ENCODE assay signal across 1 cellular context in the genomic region with DNA sequence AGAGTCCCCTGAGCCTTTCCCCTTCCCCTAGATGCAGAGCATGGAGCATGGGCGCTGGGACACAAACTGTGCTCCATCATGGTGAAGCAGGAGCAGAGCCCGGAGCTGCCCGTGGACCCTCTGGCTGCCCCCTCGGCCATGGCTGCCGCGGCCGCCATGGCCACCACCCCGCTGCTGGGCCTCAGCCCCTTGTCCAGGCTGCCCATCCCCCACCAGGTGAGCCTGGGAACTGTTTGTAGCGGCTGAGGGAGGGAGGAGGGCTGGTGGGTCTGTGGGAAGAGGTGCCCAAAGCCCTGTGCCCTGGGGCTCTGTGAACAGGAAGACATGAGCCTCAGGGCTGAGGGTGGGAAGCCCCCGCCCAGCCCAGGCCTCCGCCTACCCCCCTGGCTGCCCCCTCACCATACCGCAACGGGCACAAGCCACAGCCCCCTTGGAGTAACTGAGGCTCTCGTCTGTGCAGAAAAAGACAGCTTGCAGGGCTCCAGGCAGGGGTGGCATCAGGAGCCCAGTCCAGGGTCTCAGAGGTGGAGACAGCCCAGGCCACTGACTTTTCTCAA.
TF ChIP-seq lines count a peak whose summit lies in the region.

No MANE protein-coding gene starts in this region.

TF ChIP-seq in IMR-90, 13 proteins besides CTCF, POLR2A, EP300 and RAD21:
- TF ChIP-seq NFE2L2 (IDR thresholded peaks at IDR 0.05; ENCODE audit: low read depth, low read length) (no peak), RFX5 (IDR thresholded peaks at IDR 0.05; ENCODE audit: low read depth, low read length) (no peak), CEBPB (IDR thresholded peaks at IDR 0.05; ENCODE audit: low read depth, low read length) (no peak), BHLHE40 (IDR thresholded peaks at IDR 0.05; ENCODE audit: low read depth, low read length) (no peak), SMC3 (IDR thresholded peaks at IDR 0.05; ENCODE audit: low read depth, low read length) (no peak), MAZ (IDR thresholded peaks at IDR 0.05; ENCODE audit: borderline replicate concordance, low read depth, low read length) (no peak), MXI1 (IDR thresholded peaks at IDR 0.05; ENCODE audit: borderline replicate concordance, low read depth, low read length) (no peak), CHD1 (IDR thresholded peaks at IDR 0.05; ENCODE audit: low read depth, low read length) (no peak), MAFK (IDR thresholded peaks at IDR 0.05; ENCODE audit: low read depth, low read length) (no peak), RCOR1 (IDR thresholded peaks at IDR 0.05; ENCODE audit: insufficient replicate concordance, low read length) (no peak), FOS (IDR thresholded peaks at IDR 0.05; ENCODE audit: low read depth, low read length) (no peak)
- TF ChIP-seq, protein P1, sequence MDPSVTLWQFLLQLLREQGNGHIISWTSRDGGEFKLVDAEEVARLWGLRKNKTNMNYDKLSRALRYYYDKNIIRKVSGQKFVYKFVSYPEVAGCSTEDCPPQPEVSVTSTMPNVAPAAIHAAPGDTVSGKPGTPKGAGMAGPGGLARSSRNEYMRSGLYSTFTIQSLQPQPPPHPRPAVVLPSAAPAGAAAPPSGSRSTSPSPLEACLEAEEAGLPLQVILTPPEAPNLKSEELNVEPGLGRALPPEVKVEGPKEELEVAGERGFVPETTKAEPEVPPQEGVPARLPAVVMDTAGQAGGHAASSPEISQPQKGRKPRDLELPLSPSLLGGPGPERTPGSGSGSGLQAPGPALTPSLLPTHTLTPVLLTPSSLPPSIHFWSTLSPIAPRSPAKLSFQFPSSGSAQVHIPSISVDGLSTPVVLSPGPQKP (IDR thresholded peaks at IDR 0.05; ENCODE audit: borderline replicate concordance, low read depth, low read length), result no peak
- TF ChIP-seq, protein P2, sequence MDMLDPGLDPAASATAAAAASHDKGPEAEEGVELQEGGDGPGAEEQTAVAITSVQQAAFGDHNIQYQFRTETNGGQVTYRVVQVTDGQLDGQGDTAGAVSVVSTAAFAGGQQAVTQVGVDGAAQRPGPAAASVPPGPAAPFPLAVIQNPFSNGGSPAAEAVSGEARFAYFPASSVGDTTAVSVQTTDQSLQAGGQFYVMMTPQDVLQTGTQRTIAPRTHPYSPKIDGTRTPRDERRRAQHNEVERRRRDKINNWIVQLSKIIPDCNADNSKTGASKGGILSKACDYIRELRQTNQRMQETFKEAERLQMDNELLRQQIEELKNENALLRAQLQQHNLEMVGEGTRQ (IDR thresholded peaks at IDR 0.05; ENCODE audit: low read depth, low read length), result no peak
